Comparison of ENCODE assay signal across 8 cellular contexts in genomic region chr3:140093742-140094141, GRCh38.
A peak's percentile ranks its signal among the peaks of the same experiment; 100 is the strongest.
DNase-seq lines count a peak whose midpoint lies in the region; ATAC-seq and TF ChIP-seq lines count a peak whose summit lies in the region.

No MANE protein-coding gene starts in this region.

- TF ChIP-seq CTCF in epithelial cell of proximal tubule (conservative IDR thresholded peaks at IDR 0.05; ENCODE audit: low read depth, low read length) (no peak), prostate gland (IDR thresholded peaks at IDR 0.05) (no peak)

- no peaks in the 10 kb centered on the region for H3K9me3 ChIP-seq in prostate gland

- peak; percentile 91 for DNase-seq in Daoy (ENCODE audit: low read depth)
- DNase-seq in NCI-H446 treated with DMSO at 0.1 percent for 48 hours (lab: John Stamatoyannopoulos, UW) = peak; percentile 99
- DNase-seq in epithelial cell of proximal tubule (ENCODE audit: low read depth) = peak; percentile 73
- peak; percentile 93 for DNase-seq in prostate gland (ENCODE audit: low spot score)
- DNase-seq in Ammon's horn (ENCODE audit: low spot score) = no peak
- DNase-seq in AG08395 (ENCODE audit: low spot score) = no peak
- DNase-seq in stimulated activated CD4-positive, alpha-beta T cell treated with anti-CD3 and anti-CD28 coated beads, Interleukin-4, amount 100 ng/mL, for 4 hours = no peak

- no peak for TF ChIP-seq POLR2A in prostate gland (IDR thresholded peaks at IDR 0.05)

- no peaks in the 10 kb centered on the region for H3K36me3 ChIP-seq in prostate gland

- H3K4me1 ChIP-seq in prostate gland (replicated peaks) = no peaks in the 10 kb centered on the region

- ATAC-seq in HG03108 (IDR thresholded peaks at IDR 0.05; ENCODE audit: unreplicated experiment) = no peak

- no peak overlapping the region for H3K4me3 ChIP-seq in epithelial cell of proximal tubule (ENCODE audit: low read depth, low read length)
- no peak overlapping the region for H3K4me3 ChIP-seq in prostate gland

- no peaks in the 10 kb centered on the region for H3K27me3 ChIP-seq in prostate gland (replicated peaks; ENCODE audit: insufficient read depth)

- H3K27ac ChIP-seq in prostate gland = no peak overlapping the region

- intact Hi-C loops in prostate gland (cut with DNase I) = no loop called here

- 8% methylated on average over 5 of the region's 5 CpGs for WGBS in prostate gland

Comparison
In these comparisons a context has a peak if more than half of its experiments do, and no peak if none do; other contexts are left out.
1. DNase-seq: peak in Daoy (single experiment), NCI-H446 treated with DMSO at 0.1 percent for 48 hours (single experiment), epithelial cell of proximal tubule (single experiment) and prostate gland (single experiment); none in Ammon's horn (single experiment), AG08395 (single experiment) and stimulated activated CD4-positive, alpha-beta T cell treated with anti-CD3 and anti-CD28 coated beads, Interleukin-4, amount 100 ng/mL, for 4 hours (0 of 2).